ENCODE assay signal across 2 cellular contexts in the genomic region with DNA sequence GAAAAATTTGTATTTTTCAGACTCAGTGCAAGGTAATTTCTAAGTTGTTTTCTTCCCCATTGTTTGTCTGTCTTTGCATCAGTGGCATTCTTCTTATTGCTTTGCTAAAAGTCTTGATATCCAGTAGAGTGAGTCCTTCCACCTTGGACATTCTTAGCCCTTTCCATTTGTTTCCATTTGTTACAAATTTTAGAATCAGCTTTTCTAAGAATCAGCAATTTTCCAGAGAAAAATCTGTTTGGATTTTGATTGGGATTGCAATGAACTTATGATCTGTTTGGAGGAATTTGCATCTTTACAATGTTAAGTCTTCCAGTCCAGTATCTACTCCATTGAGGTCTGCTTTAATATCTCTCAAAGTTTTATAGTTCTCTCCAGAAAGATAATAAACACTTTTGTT.
TF ChIP-seq lines count a peak whose summit lies in the region.

No MANE protein-coding gene starts in this region.

TF ChIP-seq in A549, 52 proteins besides CTCF, POLR2A, EP300 and RAD21:
- TF ChIP-seq RARB (CRISPR knock-in tag; IDR thresholded peaks at IDR 0.05), result no peak
- no peak for TF ChIP-seq CBX8 (IDR thresholded peaks at IDR 0.05)
- peak; percentile 74 for TF ChIP-seq MAFK (IDR thresholded peaks at IDR 0.05; ENCODE audit: partially characterized antibody)
- TF ChIP-seq CBX2 (IDR thresholded peaks at IDR 0.05; ENCODE audit: borderline replicate concordance, low read depth), result no peak

TF ChIP-seq in K562, 482 proteins besides CTCF, POLR2A, EP300 and RAD21:
- TF ChIP-seq ZNF316 (IDR thresholded peaks at IDR 0.05), result peak; percentile 54
- no peak for TF ChIP-seq SMAD3 (CRISPR knock-in tag; conservative IDR thresholded peaks at IDR 0.05)
TF ChIP-seq in K562: peak in this region for 1.
